22 cellular contexts compared by ENCODE assay signal in genomic region chr1:194174528-194174927, GRCh38.
"Had no signal": no experiment of that assay in that cellular context is flagged by ENCODE, and none has a peak within 500 bp of the region (broad histone marks: within the 10 kb centered on the region; RNA-seq: fewer than 3 reads in every experiment).

No MANE protein-coding gene starts in this region.

- H2AFZ ChIP-seq: parathyroid adenoma had no signal

- ATAC-seq: effector memory CD8-positive, alpha-beta T cell; left lobe of liver; mucosa of descending colon; natural killer cell treated with Interleukin-12 subunit alpha and Interleukin-12 subunit beta and Interleukin-15 and Interleukin-18, amount 100 ng/mL, for 72 hours; stimulated activated naive B cell treated with anti-CD40 and anti-IgM and Interleukin-4, amounts not matched to agents 10 μg/mL and 1 μg/mL and 100 μg/mL, for 72 hours had no signal

- H3K4me1 Mint-ChIP-seq: memory B cell; naive B cell; stimulated activated naive B cell treated with anti-CD40 and anti-IgM and Interleukin-4, amounts not matched to agents 10 μg/mL and 1 μg/mL and 100 μg/mL, for 72 hours had no signal

- H3K9me3 ChIP-seq: mucosa of descending colon, right lobe of liver, suprapubic skin, vagina had no signal

- H3K36me3 Mint-ChIP-seq: memory B cell; naive B cell; natural killer cell treated with Interleukin-12 subunit alpha and Interleukin-12 subunit beta and Interleukin-15 and Interleukin-18, amount 100 ng/mL, for 72 hours; stimulated activated naive B cell treated with anti-CD40 and anti-IgM and Interleukin-4, amounts not matched to agents 10 μg/mL and 1 μg/mL and 100 μg/mL, for 72 hours had no signal

- H3K27ac ChIP-seq: parathyroid adenoma, right lobe of liver, suprapubic skin, vagina had no signal

- H3K36me3 ChIP-seq: right lobe of liver, suprapubic skin, vagina had no signal

- H3K27ac Mint-ChIP-seq: effector memory CD8-positive, alpha-beta T cell; memory B cell; naive B cell; natural killer cell treated with Interleukin-12 subunit alpha and Interleukin-12 subunit beta and Interleukin-15 and Interleukin-18, amount 100 ng/mL, for 72 hours; progenitor cell of endocrine pancreas; stimulated activated naive B cell treated with anti-CD40 and anti-IgM and Interleukin-4, amounts not matched to agents 10 μg/mL and 1 μg/mL and 100 μg/mL, for 72 hours; stimulated activated naive CD8-positive, alpha-beta T cell treated with anti-CD3 and anti-CD28 coated beads, Interleukin-15, Interleukin-2, amounts not matched to agents 100 ng/mL and 50 ng/mL, for 24 hours had no signal

- H3K4me3 Mint-ChIP-seq: effector memory CD8-positive, alpha-beta T cell; memory B cell; mesothelial cell of epicardium; naive B cell; natural killer cell treated with Interleukin-12 subunit alpha and Interleukin-12 subunit beta and Interleukin-15 and Interleukin-18, amount 100 ng/mL, for 72 hours; neural crest cell; stimulated activated naive B cell treated with anti-CD40 and anti-IgM and Interleukin-4, amounts not matched to agents 10 μg/mL and 1 μg/mL and 100 μg/mL, for 72 hours; stimulated activated naive CD8-positive, alpha-beta T cell treated with anti-CD3 and anti-CD28 coated beads, Interleukin-15, Interleukin-2, amounts not matched to agents 100 ng/mL and 50 ng/mL, for 24 hours had no signal

- H3K27me3 Mint-ChIP-seq: effector memory CD8-positive, alpha-beta T cell; memory B cell; natural killer cell treated with Interleukin-12 subunit alpha and Interleukin-12 subunit beta and Interleukin-15 and Interleukin-18, amount 100 ng/mL, for 72 hours; progenitor cell of endocrine pancreas; stimulated activated naive CD8-positive, alpha-beta T cell treated with anti-CD3 and anti-CD28 coated beads, Interleukin-15, Interleukin-2, amounts not matched to agents 100 ng/mL and 50 ng/mL, for 24 hours had no signal

- FAIRE-seq: endometrium, kidney had no signal

- H3K4me1 ChIP-seq: parathyroid adenoma, right lobe of liver, suprapubic skin, vagina had no signal

- H3K4me3 ChIP-seq: lung, mucosa of descending colon, right lobe of liver, suprapubic skin, vagina had no signal

- H3K27me3 ChIP-seq: right lobe of liver, suprapubic skin, vagina had no signal

- DNase-seq: cortex of kidney; effector memory CD8-positive, alpha-beta T cell; kidney; mucosa of descending colon; naive B cell; right lobe of liver; small intestine; stimulated activated CD4-positive, alpha-beta T cell treated with anti-CD3 and anti-CD28 coated beads, Interleukin-15, amount 100 ng/mL, for 24 hours; stimulated activated CD4-positive, alpha-beta T cell treated with anti-CD3 and anti-CD28 coated beads, Interleukin-2, amount 100 ng/mL, for 48 hours; stimulated activated naive B cell treated with anti-CD40 and anti-IgM and Interleukin-4, amounts not matched to agents 10 μg/mL and 1 μg/mL and 100 μg/mL, for 72 hours had no signal

- H3K9me3 Mint-ChIP-seq: effector memory CD8-positive, alpha-beta T cell; memory B cell; stimulated activated naive B cell treated with anti-CD40 and anti-IgM and Interleukin-4, amounts not matched to agents 10 μg/mL and 1 μg/mL and 100 μg/mL, for 72 hours; stimulated activated naive CD8-positive, alpha-beta T cell treated with anti-CD3 and anti-CD28 coated beads, Interleukin-15, Interleukin-2, amounts not matched to agents 100 ng/mL and 50 ng/mL, for 24 hours had no signal

- H3K9ac ChIP-seq: parathyroid adenoma had no signal

- H3K79me2 ChIP-seq: parathyroid adenoma had no signal
